12 cellular contexts compared by ENCODE assay signal in the genomic region with DNA sequence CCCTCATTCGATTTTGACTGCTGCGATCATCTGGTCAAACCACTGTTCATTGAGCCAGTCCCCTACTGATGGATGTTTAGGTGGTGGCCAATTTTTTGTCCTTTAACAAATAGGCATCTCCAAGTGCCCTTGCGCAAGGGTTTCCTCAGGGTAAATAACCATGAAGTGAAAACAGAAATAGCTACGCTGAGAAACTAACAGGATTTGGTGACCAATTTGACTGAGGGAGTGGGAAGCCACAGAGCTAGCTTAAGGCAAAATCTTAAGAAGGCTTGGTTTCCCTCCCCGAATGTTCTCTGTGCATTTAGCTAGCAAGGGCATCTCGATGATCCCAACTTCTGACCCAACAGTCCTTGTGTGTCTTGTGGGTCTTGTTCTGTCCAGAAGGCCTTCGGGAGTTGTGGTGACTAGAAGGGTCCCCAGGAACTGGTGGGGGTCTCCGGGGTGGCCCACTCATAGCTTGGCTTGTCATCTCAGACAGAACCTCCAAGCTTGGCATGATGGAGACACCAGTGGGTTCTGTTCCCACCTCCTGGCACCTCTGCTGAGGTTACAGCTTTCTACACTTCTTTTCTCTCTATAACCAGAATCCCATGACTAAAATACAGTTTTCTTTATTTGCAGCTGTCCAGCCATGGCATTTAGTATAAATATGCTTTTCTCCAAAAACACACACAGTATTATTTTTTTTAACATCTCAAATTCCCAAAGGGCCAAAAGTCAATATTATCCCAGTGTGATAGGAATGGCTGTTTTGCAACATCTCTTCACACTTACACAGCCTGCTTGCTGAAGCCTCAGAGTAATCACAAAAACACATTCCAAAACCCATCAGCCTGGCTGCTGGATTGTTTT.
DNase-seq lines count a peak whose midpoint lies in the region; ATAC-seq and TF ChIP-seq lines count a peak whose summit lies in the region.
"Had no signal": no experiment of that assay in that cellular context is flagged by ENCODE, and none has a peak within 500 bp of the region (broad histone marks: within the 10 kb centered on the region; RNA-seq: fewer than 3 reads in every experiment).

No MANE protein-coding gene starts in this region.

- DNase-seq in A673 (ENCODE audit: low spot score) (peak; percentile 76), iris pigment epithelial cell (ENCODE audit: low read depth) (peak; percentile 31), nucleus accumbens (lab: John Stamatoyannopoulos, UW) (no peak), NCI-H2227 treated with DMSO at 0.1 percent for 48 hours (lab: John Stamatoyannopoulos, UW) (no peak)
- no peak for DNase-seq in activated naive CD8-positive, alpha-beta T cell treated with anti-CD3 and anti-CD28 coated beads, Interleukin-2, amount 50 U/mL, for 24 hours
- DNase-seq: NCI-H1105 treated with DMSO at 0.1 percent for 48 hours had no signal

- no TSS peak for BruUV-seq in A673 (replicated peaks; lab: Mats Ljungman, UMichigan)

- H3K27ac ChIP-seq in A673 (ENCODE audit: low read depth, low read length, poor library complexity, severe bottlenecking) (peak overlapping the region; percentile 74), HEK293 (ENCODE audit: extremely low read depth, low read depth, low read length) (no peak overlapping the region)
- H3K27ac ChIP-seq: neutrophil had no signal

- peak overlapping the region; percentile 47 for H3K4me3 Mint-ChIP-seq in activated naive CD8-positive, alpha-beta T cell treated with anti-CD3 and anti-CD28 coated beads, Interleukin-2, amount 50 U/mL, for 24 hours

- no peaks in the 10 kb centered on the region for H3K9me3 ChIP-seq in A673 (ENCODE audit: low read depth, low read length, poor library complexity, severe bottlenecking)
- no peaks in the 10 kb centered on the region for H3K9me3 ChIP-seq in HEK293 (ENCODE audit: control insufficient read depth, insufficient read depth, low read depth, low read length)
- H3K9me3 ChIP-seq: neutrophil had no signal

- no peak for TF ChIP-seq CTCF in A673 (conservative IDR thresholded peaks at IDR 0.05; ENCODE audit: low read depth, low read length)
- no peak for TF ChIP-seq CTCF in HEK293 (tag by site-specific recombination; IDR thresholded peaks at IDR 0.05)

- H3K4me1 Mint-ChIP-seq in activated naive CD8-positive, alpha-beta T cell treated with anti-CD3 and anti-CD28 coated beads, Interleukin-2, amount 50 U/mL, for 24 hours, result peaks cover 46% of the 10 kb centered on the region

- no peaks in the 10 kb centered on the region for H3K27me3 ChIP-seq in A673 (replicated peaks; ENCODE audit: insufficient read depth, low read depth, low read length, poor library complexity)
- H3K27me3 ChIP-seq: neutrophil had no signal

- peaks cover 19% of the 10 kb centered on the region for H3K36me3 Mint-ChIP-seq in activated naive CD8-positive, alpha-beta T cell treated with anti-CD3 and anti-CD28 coated beads, Interleukin-2, amount 50 U/mL, for 24 hours (ENCODE audit: low read depth)

- peak overlapping the region; percentile 80 for H3K27ac Mint-ChIP-seq in activated naive CD8-positive, alpha-beta T cell treated with anti-CD3 and anti-CD28 coated beads, Interleukin-2, amount 50 U/mL, for 24 hours

- peaks cover 58% of the 10 kb centered on the region for H3K4me1 ChIP-seq in A673 (ENCODE audit: insufficient read depth, low read length, poor library complexity, severe bottlenecking)
- peaks cover 9% of the 10 kb centered on the region for H3K4me1 ChIP-seq in HEK293 (ENCODE audit: control insufficient read depth, insufficient read depth, low read length)

- no peaks in the 10 kb centered on the region for H3K9me3 Mint-ChIP-seq in activated naive CD8-positive, alpha-beta T cell treated with anti-CD3 and anti-CD28 coated beads, Interleukin-2, amount 50 U/mL, for 24 hours
- H3K9me3 Mint-ChIP-seq: central memory CD8-positive, alpha-beta T cell had no signal

- H3K4me3 ChIP-seq in A673 (ENCODE audit: low read depth, low read length, poor library complexity, severe bottlenecking), result no peak overlapping the region
- H3K4me3 ChIP-seq in HEK293 (ENCODE audit: low read depth, low read length), result no peak overlapping the region
- H3K4me3 ChIP-seq: GM12878 had no signal

- intact Hi-C loops in A673 (cut with micrococcal nuclease; ENCODE audit: unreplicated experiment), result no loop called here

- POLR2A ChIA-PET in A673 (lab: Charles Lee; ENCODE audit: low non-redundant PET), result no interaction called here
- POLR2A ChIA-PET in HEK293 (lab: Yijun Ruan, JAX), result interaction anchor here (0.9 kb wide), 1 partner anchor 22 kb away, joined by 3 read pairs; no protein-coding TSS in a partner anchor

- CTCF ChIA-PET in A673 (lab: Charles Lee), result no interaction called here
- CTCF ChIA-PET in HEK293 (lab: Yijun Ruan, JAX), result interaction anchor here (0.6 kb wide), 1 partner anchor 23 kb away, joined by 3 read pairs; no protein-coding TSS in a partner anchor

- no peaks in the 10 kb centered on the region for H3K27me3 Mint-ChIP-seq in activated naive CD8-positive, alpha-beta T cell treated with anti-CD3 and anti-CD28 coated beads, Interleukin-2, amount 50 U/mL, for 24 hours
- H3K27me3 Mint-ChIP-seq: central memory CD8-positive, alpha-beta T cell had no signal

- H3K36me3 ChIP-seq in A673 (ENCODE audit: insufficient read depth, low read length, poor library complexity, severe bottlenecking) (no peaks in the 10 kb centered on the region), HEK293 (ENCODE audit: control insufficient read depth in 2 of 2, insufficient read depth in 1 of 2, low read length in 2 of 2) (no peaks in the 10 kb centered on the region)

- ATAC-seq in activated naive CD8-positive, alpha-beta T cell treated with anti-CD3 and anti-CD28 coated beads, Interleukin-2, amount 50 U/mL, for 24 hours, result no peak
- ATAC-seq in HG02798 (IDR thresholded peaks at IDR 0.05; ENCODE audit: poor library complexity, unreplicated experiment) (no peak), HG02571 (IDR thresholded peaks at IDR 0.05; ENCODE audit: unreplicated experiment) (no peak)
- ATAC-seq: GM12878 had no signal

TF ChIP-seq in HEK293, 187 proteins besides CTCF, POLR2A, EP300 and RAD21:
- TF ChIP-seq ZBTB20 (tag by site-specific recombination; IDR thresholded peaks at IDR 0.05) (peak; percentile 34; the same call in 1 of the 2 replicates), ZNF223 (tag by site-specific recombination; IDR thresholded peaks at IDR 0.05) (no peak), KLF7 (tag by site-specific recombination; IDR thresholded peaks at IDR 0.05; ENCODE audit: borderline replicate concordance) (no peak), ZNF560 (tag by site-specific recombination; IDR thresholded peaks at IDR 0.05; ENCODE audit: borderline replicate concordance) (no peak)

Comparison
In these comparisons a context has a peak if more than half of its experiments do, and no peak if none do; other contexts are left out.
1. DNase-seq: peak in A673 (single experiment) and iris pigment epithelial cell (single experiment); none in activated naive CD8-positive, alpha-beta T cell treated with anti-CD3 and anti-CD28 coated beads, Interleukin-2, amount 50 U/mL, for 24 hours (single experiment), nucleus accumbens (0 of 56) and NCI-H2227 treated with DMSO at 0.1 percent for 48 hours (single experiment).